Comparison of ENCODE assay signal across 1 cellular context in the genomic region with DNA sequence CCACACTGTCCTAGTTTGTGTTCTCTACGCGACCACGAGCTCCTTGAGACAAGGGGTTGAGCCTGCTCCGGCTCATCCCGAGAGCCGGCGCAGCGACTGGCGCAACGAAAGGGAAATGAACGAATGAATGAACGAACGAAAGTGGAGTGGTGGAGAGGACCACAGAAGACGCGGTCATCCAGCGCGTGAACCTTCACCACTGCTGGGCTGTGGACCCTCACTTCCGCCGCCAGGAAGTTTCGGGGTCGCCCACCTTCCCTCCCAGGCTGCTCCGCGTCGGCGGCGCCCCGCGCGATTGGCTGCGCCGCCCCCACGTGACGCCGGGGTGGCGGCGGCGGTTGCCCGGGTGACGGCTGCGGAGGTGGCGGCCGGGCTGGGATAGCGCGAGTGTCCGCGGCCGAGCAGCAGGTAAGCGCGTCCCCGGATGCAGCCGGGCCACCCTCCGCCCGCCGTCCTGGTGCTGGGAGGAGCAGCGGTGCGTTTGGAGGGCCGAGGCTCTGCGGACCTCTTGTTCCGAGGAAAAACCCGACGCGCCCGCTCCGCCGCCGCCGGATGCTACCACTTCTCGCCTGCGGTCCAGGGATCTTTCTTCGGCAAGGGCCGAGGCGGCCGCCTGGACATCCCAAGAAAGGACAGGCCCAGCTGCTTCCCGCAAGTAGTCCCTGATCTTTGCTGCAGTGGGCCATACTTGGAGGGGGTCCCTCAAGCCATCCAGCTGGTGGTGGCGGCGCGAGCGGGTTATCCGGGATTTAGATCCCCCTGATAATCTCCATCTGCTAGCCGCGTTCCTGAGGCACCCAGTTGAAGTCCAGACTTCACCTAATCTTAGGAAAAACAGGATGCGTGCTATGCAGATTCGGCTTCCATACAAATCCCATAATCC.
TF ChIP-seq lines count a peak whose summit lies in the region.

A gene with protein sequence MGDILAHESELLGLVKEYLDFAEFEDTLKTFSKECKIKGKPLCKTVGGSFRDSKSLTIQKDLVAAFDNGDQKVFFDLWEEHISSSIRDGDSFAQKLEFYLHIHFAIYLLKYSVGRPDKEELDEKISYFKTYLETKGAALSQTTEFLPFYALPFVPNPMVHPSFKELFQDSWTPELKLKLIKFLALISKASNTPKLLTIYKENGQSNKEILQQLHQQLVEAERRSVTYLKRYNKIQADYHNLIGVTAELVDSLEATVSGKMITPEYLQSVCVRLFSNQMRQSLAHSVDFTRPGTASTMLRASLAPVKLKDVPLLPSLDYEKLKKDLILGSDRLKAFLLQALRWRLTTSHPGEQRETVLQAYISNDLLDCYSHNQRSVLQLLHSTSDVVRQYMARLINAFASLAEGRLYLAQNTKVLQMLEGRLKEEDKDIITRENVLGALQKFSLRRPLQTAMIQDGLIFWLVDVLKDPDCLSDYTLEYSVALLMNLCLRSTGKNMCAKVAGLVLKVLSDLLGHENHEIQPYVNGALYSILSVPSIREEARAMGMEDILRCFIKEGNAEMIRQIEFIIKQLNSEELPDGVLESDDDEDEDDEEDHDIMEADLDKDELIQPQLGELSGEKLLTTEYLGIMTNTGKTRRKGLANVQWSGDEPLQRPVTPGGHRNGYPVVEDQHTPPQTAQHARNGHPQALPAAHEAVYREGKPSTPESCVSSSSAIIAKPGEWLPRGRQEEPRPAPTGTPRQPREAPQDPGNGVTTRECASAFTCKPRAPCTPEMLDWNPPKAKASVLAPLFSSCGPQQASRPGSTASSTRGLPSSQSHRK (plus strand): TSS at position 341 of the 883 bp plus-strand sequence. CDS start 7,608 bp downstream, outside the sequence.

TF ChIP-seq in HepG2, 621 proteins besides CTCF, POLR2A, EP300 and RAD21 (continued from another document and continues in another):
- TF ChIP-seq, protein P1, sequence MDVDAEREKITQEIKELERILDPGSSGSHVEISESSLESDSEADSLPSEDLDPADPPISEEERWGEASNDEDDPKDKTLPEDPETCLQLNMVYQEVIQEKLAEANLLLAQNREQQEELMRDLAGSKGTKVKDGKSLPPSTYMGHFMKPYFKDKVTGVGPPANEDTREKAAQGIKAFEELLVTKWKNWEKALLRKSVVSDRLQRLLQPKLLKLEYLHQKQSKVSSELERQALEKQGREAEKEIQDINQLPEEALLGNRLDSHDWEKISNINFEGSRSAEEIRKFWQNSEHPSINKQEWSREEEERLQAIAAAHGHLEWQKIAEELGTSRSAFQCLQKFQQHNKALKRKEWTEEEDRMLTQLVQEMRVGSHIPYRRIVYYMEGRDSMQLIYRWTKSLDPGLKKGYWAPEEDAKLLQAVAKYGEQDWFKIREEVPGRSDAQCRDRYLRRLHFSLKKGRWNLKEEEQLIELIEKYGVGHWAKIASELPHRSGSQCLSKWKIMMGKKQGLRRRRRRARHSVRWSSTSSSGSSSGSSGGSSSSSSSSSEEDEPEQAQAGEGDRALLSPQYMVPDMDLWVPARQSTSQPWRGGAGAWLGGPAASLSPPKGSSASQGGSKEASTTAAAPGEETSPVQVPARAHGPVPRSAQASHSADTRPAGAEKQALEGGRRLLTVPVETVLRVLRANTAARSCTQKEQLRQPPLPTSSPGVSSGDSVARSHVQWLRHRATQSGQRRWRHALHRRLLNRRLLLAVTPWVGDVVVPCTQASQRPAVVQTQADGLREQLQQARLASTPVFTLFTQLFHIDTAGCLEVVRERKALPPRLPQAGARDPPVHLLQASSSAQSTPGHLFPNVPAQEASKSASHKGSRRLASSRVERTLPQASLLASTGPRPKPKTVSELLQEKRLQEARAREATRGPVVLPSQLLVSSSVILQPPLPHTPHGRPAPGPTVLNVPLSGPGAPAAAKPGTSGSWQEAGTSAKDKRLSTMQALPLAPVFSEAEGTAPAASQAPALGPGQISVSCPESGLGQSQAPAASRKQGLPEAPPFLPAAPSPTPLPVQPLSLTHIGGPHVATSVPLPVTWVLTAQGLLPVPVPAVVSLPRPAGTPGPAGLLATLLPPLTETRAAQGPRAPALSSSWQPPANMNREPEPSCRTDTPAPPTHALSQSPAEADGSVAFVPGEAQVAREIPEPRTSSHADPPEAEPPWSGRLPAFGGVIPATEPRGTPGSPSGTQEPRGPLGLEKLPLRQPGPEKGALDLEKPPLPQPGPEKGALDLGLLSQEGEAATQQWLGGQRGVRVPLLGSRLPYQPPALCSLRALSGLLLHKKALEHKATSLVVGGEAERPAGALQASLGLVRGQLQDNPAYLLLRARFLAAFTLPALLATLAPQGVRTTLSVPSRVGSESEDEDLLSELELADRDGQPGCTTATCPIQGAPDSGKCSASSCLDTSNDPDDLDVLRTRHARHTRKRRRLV (CRISPR knock-in tag; IDR thresholded peaks at IDR 0.05) = no peak
- TF ChIP-seq, protein P2, sequence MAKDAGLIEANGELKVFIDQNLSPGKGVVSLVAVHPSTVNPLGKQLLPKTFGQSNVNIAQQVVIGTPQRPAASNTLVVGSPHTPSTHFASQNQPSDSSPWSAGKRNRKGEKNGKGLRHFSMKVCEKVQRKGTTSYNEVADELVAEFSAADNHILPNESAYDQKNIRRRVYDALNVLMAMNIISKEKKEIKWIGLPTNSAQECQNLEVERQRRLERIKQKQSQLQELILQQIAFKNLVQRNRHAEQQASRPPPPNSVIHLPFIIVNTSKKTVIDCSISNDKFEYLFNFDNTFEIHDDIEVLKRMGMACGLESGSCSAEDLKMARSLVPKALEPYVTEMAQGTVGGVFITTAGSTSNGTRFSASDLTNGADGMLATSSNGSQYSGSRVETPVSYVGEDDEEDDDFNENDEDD (CRISPR knock-in tag; IDR thresholded peaks at IDR 0.05; ENCODE audit: borderline replicate concordance) = peak; percentile 67
- TF ChIP-seq DNMT1 (CRISPR knock-in tag; IDR thresholded peaks at IDR 0.05) (0 out of 2 replicates have a peak, but pooled peaks have one; percentile 42), ZNF33B (CRISPR knock-in tag; IDR thresholded peaks at IDR 0.05) (no peak), FOXK2 (IDR thresholded peaks at IDR 0.05) (no peak), ZNF138 (CRISPR knock-in tag; IDR thresholded peaks at IDR 0.05; ENCODE audit: low read depth) (peak; percentile 93), YY1 (IDR thresholded peaks at IDR 0.05; ENCODE audit: insufficient read depth, insufficient replicate concordance, low read depth, low read length) (peak; percentile 73), ZNF350 (CRISPR knock-in tag; IDR thresholded peaks at IDR 0.05; ENCODE audit: borderline replicate concordance, low read depth) (peak; percentile 18; the same call in 1 of the 2 replicates), KAT2B (IDR thresholded peaks at IDR 0.05; ENCODE audit: borderline replicate concordance, low read depth, low read length) (no peak), ZNF136 (CRISPR knock-in tag; IDR thresholded peaks at IDR 0.05; ENCODE audit: low read depth) (0 out of 2 replicates have a peak, but pooled peaks have one; percentile 41), KLF16 (CRISPR knock-in tag; IDR thresholded peaks at IDR 0.05) (peak in 1 of 2 experiments; percentile 64; a peak in 1 of 4 replicates), ZNF567 (CRISPR knock-in tag; IDR thresholded peaks at IDR 0.05; ENCODE audit: borderline replicate concordance) (no peak), KLF12 (CRISPR knock-in tag; IDR thresholded peaks at IDR 0.05; ENCODE audit: borderline replicate concordance) (no peak), ZNF660 (CRISPR knock-in tag; IDR thresholded peaks at IDR 0.05; ENCODE audit: borderline replicate concordance, low read depth) (peak; percentile 39; the same call in 1 of the 2 replicates), HOXA9 (CRISPR knock-in tag; IDR thresholded peaks at IDR 0.05; ENCODE audit: borderline replicate concordance) (no peak), ZKSCAN5 (CRISPR knock-in tag; IDR thresholded peaks at IDR 0.05) (no peak), ATF7 (IDR thresholded peaks at IDR 0.05) (no peak), ATF7 (CRISPR knock-in tag; IDR thresholded peaks at IDR 0.05) (no peak; the same call in 1 of the 2 replicates), HMG20A (CRISPR knock-in tag; IDR thresholded peaks at IDR 0.05; ENCODE audit: borderline replicate concordance) (no peak), ZFP36L2 (CRISPR knock-in tag; IDR thresholded peaks at IDR 0.05) (no peak), CBFB (CRISPR knock-in tag; IDR thresholded peaks at IDR 0.05) (no peak), SRSF4 (IDR thresholded peaks at IDR 0.05; ENCODE audit: low read depth, low read length, poor library complexity, severe bottlenecking) (no peak)
- TF ChIP-seq, protein P3, sequence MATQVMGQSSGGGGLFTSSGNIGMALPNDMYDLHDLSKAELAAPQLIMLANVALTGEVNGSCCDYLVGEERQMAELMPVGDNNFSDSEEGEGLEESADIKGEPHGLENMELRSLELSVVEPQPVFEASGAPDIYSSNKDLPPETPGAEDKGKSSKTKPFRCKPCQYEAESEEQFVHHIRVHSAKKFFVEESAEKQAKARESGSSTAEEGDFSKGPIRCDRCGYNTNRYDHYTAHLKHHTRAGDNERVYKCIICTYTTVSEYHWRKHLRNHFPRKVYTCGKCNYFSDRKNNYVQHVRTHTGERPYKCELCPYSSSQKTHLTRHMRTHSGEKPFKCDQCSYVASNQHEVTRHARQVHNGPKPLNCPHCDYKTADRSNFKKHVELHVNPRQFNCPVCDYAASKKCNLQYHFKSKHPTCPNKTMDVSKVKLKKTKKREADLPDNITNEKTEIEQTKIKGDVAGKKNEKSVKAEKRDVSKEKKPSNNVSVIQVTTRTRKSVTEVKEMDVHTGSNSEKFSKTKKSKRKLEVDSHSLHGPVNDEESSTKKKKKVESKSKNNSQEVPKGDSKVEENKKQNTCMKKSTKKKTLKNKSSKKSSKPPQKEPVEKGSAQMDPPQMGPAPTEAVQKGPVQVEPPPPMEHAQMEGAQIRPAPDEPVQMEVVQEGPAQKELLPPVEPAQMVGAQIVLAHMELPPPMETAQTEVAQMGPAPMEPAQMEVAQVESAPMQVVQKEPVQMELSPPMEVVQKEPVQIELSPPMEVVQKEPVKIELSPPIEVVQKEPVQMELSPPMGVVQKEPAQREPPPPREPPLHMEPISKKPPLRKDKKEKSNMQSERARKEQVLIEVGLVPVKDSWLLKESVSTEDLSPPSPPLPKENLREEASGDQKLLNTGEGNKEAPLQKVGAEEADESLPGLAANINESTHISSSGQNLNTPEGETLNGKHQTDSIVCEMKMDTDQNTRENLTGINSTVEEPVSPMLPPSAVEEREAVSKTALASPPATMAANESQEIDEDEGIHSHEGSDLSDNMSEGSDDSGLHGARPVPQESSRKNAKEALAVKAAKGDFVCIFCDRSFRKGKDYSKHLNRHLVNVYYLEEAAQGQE (IDR thresholded peaks at IDR 0.05; ENCODE audit: borderline replicate concordance in 1 of 2, low read depth in 1 of 2, low read length in 2 of 2) = no peak
- TF ChIP-seq, protein P4, sequence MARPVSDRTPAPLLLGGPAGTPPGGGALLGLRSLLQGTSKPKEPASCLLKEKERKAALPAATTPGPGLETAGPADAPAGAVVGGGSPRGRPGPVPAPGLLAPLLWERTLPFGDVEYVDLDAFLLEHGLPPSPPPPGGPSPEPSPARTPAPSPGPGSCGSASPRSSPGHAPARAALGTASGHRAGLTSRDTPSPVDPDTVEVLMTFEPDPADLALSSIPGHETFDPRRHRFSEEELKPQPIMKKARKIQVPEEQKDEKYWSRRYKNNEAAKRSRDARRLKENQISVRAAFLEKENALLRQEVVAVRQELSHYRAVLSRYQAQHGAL (CRISPR knock-in tag; IDR thresholded peaks at IDR 0.05; ENCODE audit: not compliant biosample characterization) = peak; percentile 61
- TF ChIP-seq, protein P5, sequence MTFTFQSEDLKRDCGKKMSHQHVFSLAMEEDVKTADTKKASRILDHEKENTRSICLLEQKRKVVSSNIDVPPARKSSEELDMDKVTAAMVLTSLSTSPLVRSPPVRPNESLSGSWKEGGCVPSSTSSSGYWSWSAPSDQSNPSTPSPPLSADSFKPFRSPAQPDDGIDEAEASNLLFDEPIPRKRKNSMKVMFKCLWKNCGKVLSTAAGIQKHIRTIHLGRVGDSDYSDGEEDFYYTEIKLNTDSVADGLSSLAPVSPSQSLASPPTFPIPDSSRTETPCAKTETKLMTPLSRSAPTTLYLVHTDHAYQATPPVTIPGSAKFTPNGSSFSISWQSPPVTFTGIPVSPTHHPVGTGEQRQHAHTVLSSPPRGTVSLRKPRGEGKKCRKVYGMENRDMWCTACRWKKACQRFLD (CRISPR knock-in tag; IDR thresholded peaks at IDR 0.05; ENCODE audit: borderline replicate concordance) = peak; percentile 2; the same call in 1 of the 2 replicates
- TF ChIP-seq, protein P6, sequence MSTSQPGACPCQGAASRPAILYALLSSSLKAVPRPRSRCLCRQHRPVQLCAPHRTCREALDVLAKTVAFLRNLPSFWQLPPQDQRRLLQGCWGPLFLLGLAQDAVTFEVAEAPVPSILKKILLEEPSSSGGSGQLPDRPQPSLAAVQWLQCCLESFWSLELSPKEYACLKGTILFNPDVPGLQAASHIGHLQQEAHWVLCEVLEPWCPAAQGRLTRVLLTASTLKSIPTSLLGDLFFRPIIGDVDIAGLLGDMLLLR (CRISPR knock-in tag; IDR thresholded peaks at IDR 0.05) = peak; percentile 94
- TF ChIP-seq, protein P7, sequence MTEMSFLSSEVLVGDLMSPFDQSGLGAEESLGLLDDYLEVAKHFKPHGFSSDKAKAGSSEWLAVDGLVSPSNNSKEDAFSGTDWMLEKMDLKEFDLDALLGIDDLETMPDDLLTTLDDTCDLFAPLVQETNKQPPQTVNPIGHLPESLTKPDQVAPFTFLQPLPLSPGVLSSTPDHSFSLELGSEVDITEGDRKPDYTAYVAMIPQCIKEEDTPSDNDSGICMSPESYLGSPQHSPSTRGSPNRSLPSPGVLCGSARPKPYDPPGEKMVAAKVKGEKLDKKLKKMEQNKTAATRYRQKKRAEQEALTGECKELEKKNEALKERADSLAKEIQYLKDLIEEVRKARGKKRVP (CRISPR knock-in tag; IDR thresholded peaks at IDR 0.05) = no peak
- TF ChIP-seq, protein P8, sequence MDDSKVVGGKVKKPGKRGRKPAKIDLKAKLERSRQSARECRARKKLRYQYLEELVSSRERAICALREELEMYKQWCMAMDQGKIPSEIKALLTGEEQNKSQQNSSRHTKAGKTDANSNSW (CRISPR knock-in tag; IDR thresholded peaks at IDR 0.05; ENCODE audit: borderline replicate concordance) = no peak
- TF ChIP-seq, protein P9, sequence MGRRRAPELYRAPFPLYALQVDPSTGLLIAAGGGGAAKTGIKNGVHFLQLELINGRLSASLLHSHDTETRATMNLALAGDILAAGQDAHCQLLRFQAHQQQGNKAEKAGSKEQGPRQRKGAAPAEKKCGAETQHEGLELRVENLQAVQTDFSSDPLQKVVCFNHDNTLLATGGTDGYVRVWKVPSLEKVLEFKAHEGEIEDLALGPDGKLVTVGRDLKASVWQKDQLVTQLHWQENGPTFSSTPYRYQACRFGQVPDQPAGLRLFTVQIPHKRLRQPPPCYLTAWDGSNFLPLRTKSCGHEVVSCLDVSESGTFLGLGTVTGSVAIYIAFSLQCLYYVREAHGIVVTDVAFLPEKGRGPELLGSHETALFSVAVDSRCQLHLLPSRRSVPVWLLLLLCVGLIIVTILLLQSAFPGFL (CRISPR knock-in tag; IDR thresholded peaks at IDR 0.05) = peak; percentile 71; the same call in 1 of the 2 replicates
- TF ChIP-seq, protein P10, sequence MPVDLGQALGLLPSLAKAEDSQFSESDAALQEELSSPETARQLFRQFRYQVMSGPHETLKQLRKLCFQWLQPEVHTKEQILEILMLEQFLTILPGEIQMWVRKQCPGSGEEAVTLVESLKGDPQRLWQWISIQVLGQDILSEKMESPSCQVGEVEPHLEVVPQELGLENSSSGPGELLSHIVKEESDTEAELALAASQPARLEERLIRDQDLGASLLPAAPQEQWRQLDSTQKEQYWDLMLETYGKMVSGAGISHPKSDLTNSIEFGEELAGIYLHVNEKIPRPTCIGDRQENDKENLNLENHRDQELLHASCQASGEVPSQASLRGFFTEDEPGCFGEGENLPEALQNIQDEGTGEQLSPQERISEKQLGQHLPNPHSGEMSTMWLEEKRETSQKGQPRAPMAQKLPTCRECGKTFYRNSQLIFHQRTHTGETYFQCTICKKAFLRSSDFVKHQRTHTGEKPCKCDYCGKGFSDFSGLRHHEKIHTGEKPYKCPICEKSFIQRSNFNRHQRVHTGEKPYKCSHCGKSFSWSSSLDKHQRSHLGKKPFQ (CRISPR knock-in tag; IDR thresholded peaks at IDR 0.05; ENCODE audit: insufficient replicate concordance) = no peak
